Comparison of ENCODE assay signal across 19 cellular contexts in the genomic region with DNA sequence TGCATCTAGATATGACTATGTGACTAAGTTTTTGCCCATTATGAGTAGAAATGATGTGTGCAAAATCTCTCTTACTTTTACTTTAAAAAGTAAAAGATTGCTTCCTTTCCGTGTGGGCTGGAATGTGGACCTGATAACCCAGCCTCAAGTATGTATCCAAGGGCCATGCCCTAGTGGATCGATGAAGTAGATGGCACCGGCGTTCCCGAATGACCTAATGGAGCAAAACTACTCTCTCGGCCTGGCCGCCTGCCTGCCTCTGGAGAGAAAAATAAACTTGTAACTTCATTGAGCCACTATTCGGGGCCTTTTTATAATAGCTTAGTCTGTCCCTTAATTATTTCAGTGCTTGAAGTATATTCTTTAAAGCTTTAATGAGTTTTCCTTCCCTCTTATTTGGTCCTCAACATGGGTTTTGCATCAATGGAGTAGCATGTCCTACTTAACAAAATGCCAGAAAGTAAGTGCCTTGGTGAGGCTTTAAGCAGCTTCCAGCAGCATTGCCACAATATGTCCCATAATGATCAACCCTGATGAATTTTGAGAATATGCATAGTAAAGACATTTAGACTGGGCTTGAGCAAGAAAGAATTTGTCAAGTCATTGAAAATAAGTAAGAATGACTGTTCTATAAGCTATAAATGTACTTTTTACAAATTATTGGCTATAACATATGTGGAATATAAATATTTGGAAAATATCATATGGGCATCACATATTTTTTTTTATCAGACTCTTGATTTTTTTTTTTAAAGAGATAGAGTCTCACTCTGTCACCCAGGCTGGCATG.
"Had no signal": no experiment of that assay in that cellular context is flagged by ENCODE, and none has a peak within 500 bp of the region (broad histone marks: within the 10 kb centered on the region; RNA-seq: fewer than 3 reads in every experiment).

No MANE protein-coding gene starts in this region.

- ATAC-seq: mucosa of descending colon, WTC11 had no signal

- H3K9me3 Mint-ChIP-seq: neural crest cell; stimulated activated naive CD8-positive, alpha-beta T cell treated with anti-CD3 and anti-CD28 coated beads, Interleukin-15, Interleukin-2, amounts not matched to agents 100 ng/mL and 50 ng/mL, for 24 hours had no signal

- H3K27me3 ChIP-seq: transverse colon had no signal

- H3K27ac ChIP-seq: prostate gland, transverse colon had no signal

- H3K9me3 ChIP-seq: mucosa of descending colon, prostate gland, transverse colon had no signal

- H3K36me3 ChIP-seq: prostate gland, transverse colon had no signal

- H3K27me3 Mint-ChIP-seq: activated naive CD4-positive, alpha-beta T cell treated with anti-CD3 and anti-CD28 coated beads, Interleukin-2, amount 50 U/mL, for 24 hours; memory B cell; naive B cell; stimulated activated naive CD8-positive, alpha-beta T cell treated with anti-CD3 and anti-CD28 coated beads, Interleukin-15, Interleukin-2, amounts not matched to agents 100 ng/mL and 50 ng/mL, for 24 hours had no signal

- DNase-seq: activated gamma-delta T cell treated with Interleukin-2 at 50 U/mL for 16 hours; activated T-cell treated with anti-CD3 and anti-CD28 coated beads, Interleukin-2, amount 50 U/mL, for 1 hour; cerebellar nuclear complex; effector CD4-positive, alpha-beta T cell; foreskin fibroblast; mucosa of descending colon; naive B cell; occipital lobe; stimulated activated CD4-positive, alpha-beta T cell treated with anti-CD3 and anti-CD28 coated beads, Interleukin-12 subunit alpha, Interleukin-12 subunit beta, amount 100 ng/mL, for 4 hours; substantia nigra; T1000; transverse colon had no signal

- H3K36me3 Mint-ChIP-seq: activated naive CD4-positive, alpha-beta T cell treated with anti-CD3 and anti-CD28 coated beads, Interleukin-2, amount 50 U/mL, for 24 hours; memory B cell; naive B cell had no signal

- H3K27ac Mint-ChIP-seq: activated naive CD4-positive, alpha-beta T cell treated with anti-CD3 and anti-CD28 coated beads, Interleukin-2, amount 50 U/mL, for 24 hours; memory B cell; stimulated activated naive CD8-positive, alpha-beta T cell treated with anti-CD3 and anti-CD28 coated beads, Interleukin-15, Interleukin-2, amounts not matched to agents 100 ng/mL and 50 ng/mL, for 24 hours; T-helper 1 cell treated with Interleukin-12 subunit alpha and Interleukin-12 subunit beta and Interleukin-4 antibody, amounts not matched to agents 30 μg/mL and 1 μg/mL, for 36 hours; WTC11 had no signal

- H3K4me1 Mint-ChIP-seq: activated naive CD4-positive, alpha-beta T cell treated with anti-CD3 and anti-CD28 coated beads, Interleukin-2, amount 50 U/mL, for 24 hours; memory B cell; naive B cell; neural crest cell had no signal

- H3K4me3 Mint-ChIP-seq: activated naive CD4-positive, alpha-beta T cell treated with anti-CD3 and anti-CD28 coated beads, Interleukin-2, amount 50 U/mL, for 24 hours; memory B cell; naive B cell; neural crest cell; stimulated activated naive CD8-positive, alpha-beta T cell treated with anti-CD3 and anti-CD28 coated beads, Interleukin-15, Interleukin-2, amounts not matched to agents 100 ng/mL and 50 ng/mL, for 24 hours; T-helper 1 cell treated with Interleukin-12 subunit alpha and Interleukin-12 subunit beta and Interleukin-4 antibody, amounts not matched to agents 30 μg/mL and 1 μg/mL, for 36 hours; WTC11 had no signal

- H3K4me3 ChIP-seq: mucosa of descending colon, prostate gland, transverse colon had no signal

- H3K4me1 ChIP-seq: prostate gland had no signal
